In the genomic region with DNA sequence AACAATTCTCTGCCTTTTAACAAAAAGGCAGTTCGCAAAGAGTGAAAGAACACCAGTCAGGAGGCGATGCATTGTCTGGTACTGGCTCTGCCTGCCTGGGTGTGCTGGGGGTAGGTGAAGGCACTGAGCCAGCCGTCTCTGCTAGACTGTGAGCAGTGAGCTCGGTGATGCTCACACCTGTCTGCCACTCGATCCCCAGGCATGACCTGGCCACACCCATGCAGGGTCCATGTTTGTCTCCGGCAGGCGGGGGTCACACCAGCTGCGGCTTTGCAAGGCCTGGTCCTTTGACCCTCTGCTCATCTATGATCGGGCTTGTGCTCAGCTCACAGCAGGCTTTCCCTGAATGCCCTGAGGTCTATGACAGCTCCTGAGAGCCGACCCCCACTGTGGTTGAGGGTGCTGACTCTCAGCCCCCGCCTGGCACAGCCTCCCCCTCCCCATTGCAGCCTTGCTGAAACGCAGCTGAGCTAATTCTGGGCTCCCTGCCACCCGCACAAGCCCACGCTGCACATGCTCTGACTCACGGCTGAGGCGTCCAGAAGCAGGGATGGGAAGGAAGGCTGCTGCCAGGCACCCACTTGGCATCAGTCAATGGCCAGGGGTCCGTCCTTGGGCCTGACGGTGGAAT, we compare ENCODE assay signal across 9 cellular contexts. TPM values are rescaled to one million over a fixed set of nuclear protein-coding genes. Genes with fewer than 3 reads are reported as not detected.
DNase-seq lines count a peak whose midpoint lies in the region; ATAC-seq and TF ChIP-seq lines count a peak whose summit lies in the region.
"Had no signal": no experiment of that assay in that cellular context is flagged by ENCODE, and none has a peak within 500 bp of the region (broad histone marks: within the 10 kb centered on the region; RNA-seq: fewer than 3 reads in every experiment).

No MANE protein-coding gene starts in this region.

- no peak overlapping the region for H3K27ac Mint-ChIP-seq in T-helper 17 cell
- H3K27ac Mint-ChIP-seq in activated CD4-positive, alpha-beta T cell treated with anti-CD3 and anti-CD28 coated beads, Interleukin-2, amount 10 ng/mL, durations not matched to agents 24 days and 14 days = no peak overlapping the region

- peaks cover 7% of the 10 kb centered on the region for H3K4me1 ChIP-seq in testis

- H3K4me3 ChIP-seq in testis = no peak overlapping the region

- TF ChIP-seq CTCF in testis (IDR thresholded peaks at IDR 0.05) = no peak

- H3K36me3 Mint-ChIP-seq in T-helper 17 cell (ENCODE audit: low read depth) = no peaks in the 10 kb centered on the region
- no peaks in the 10 kb centered on the region for H3K36me3 Mint-ChIP-seq in activated CD4-positive, alpha-beta T cell treated with anti-CD3 and anti-CD28 coated beads, Interleukin-2, amount 10 ng/mL, durations not matched to agents 24 days and 14 days (ENCODE audit: low read depth)

- WGBS in testis, 2 donors = 50 to 68% methylated on average over 10 to 18 of the region's 18 CpGs

- H3K27ac ChIP-seq in testis = no peak overlapping the region
- H3K27ac ChIP-seq: C4-2B had no signal

- peak; percentile 54 for DNase-seq in activated CD8-positive, alpha-beta memory T cell treated with anti-CD3 and anti-CD28 coated beads for 24 hours
- no peak for DNase-seq in activated CD8-positive, alpha-beta memory T cell treated with anti-CD3 and anti-CD28 coated beads, Interleukin-2, amount 50 U/mL, for 4 hours
- no peak for DNase-seq in T-helper 17 cell
- DNase-seq in cardiac septum (ENCODE audit: low spot score) = peak; percentile 82
- peak; percentile 79 for DNase-seq in testis
- no peak for DNase-seq in activated CD4-positive, alpha-beta T cell treated with anti-CD3 and anti-CD28 coated beads, Interleukin-2, amount 10 ng/mL, durations not matched to agents 24 days and 14 days

- TF ChIP-seq POLR2A in testis (IDR thresholded peaks at IDR 0.05) = no peak

- H3K36me3 ChIP-seq in testis (ENCODE audit: low read depth, missing control alignments) = no peaks in the 10 kb centered on the region

- H3K27me3 ChIP-seq in testis = no peaks in the 10 kb centered on the region

- no peaks in the 10 kb centered on the region for H3K9me3 ChIP-seq in T-helper 17 cell (ENCODE audit: control insufficient read depth, low read length, poor library complexity, severe bottlenecking)
- H3K9me3 ChIP-seq in testis = no peaks in the 10 kb centered on the region

- intact Hi-C loops in cardiac septum (cut with DNase I) = no loop called here
- intact Hi-C loops in testis (cut with DNase I; ENCODE audit: low total_unique reads) = no loop called here
- intact Hi-C loops in activated CD4-positive, alpha-beta T cell treated with anti-CD3 and anti-CD28 coated beads, Interleukin-2, amount 10 ng/mL, durations not matched to agents 24 days and 14 days (cut with micrococcal nuclease) = no loop called here

- H3K9me3 Mint-ChIP-seq in activated CD4-positive, alpha-beta T cell treated with anti-CD3 and anti-CD28 coated beads, Interleukin-2, amount 10 ng/mL, durations not matched to agents 24 days and 14 days = no peaks in the 10 kb centered on the region

- peaks cover 75% of the 10 kb centered on the region for H3K27me3 Mint-ChIP-seq in T-helper 17 cell
- H3K27me3 Mint-ChIP-seq in activated CD4-positive, alpha-beta T cell treated with anti-CD3 and anti-CD28 coated beads, Interleukin-2, amount 10 ng/mL, durations not matched to agents 24 days and 14 days = peaks cover 33% of the 10 kb centered on the region

- H3K4me1 Mint-ChIP-seq in T-helper 17 cell = peaks cover 50% of the 10 kb centered on the region
- peaks cover 20% of the 10 kb centered on the region for H3K4me1 Mint-ChIP-seq in activated CD4-positive, alpha-beta T cell treated with anti-CD3 and anti-CD28 coated beads, Interleukin-2, amount 10 ng/mL, durations not matched to agents 24 days and 14 days

- peak overlapping the region; percentile 47 for H3K4me3 Mint-ChIP-seq in T-helper 17 cell
- H3K4me3 Mint-ChIP-seq in activated CD4-positive, alpha-beta T cell treated with anti-CD3 and anti-CD28 coated beads, Interleukin-2, amount 10 ng/mL, durations not matched to agents 24 days and 14 days = no peak overlapping the region

- ATAC-seq in T-helper 17 cell (peak; percentile 10), GM19395 (IDR thresholded peaks at IDR 0.05; ENCODE audit: unreplicated experiment) (no peak), GM18517 (IDR thresholded peaks at IDR 0.05; ENCODE audit: unreplicated experiment) (no peak)

RNA-seq across cellular contexts. Expression of a gene that starts 23.7 kb away (rescaled TPM):
- under 1 TPM; 0.29 to 0.55 TPM for total RNA-seq in T-helper 17 cell
- 3.3 TPM for total RNA-seq in cardiac septum
- total RNA-seq in testis = 10 to 100 TPM; 29.1 to 30.4 TPM
- 8.4 TPM for polyA plus RNA-seq in testis (ENCODE audit: insufficient read depth, low read depth, low replicate concordance)
- total RNA-seq in activated CD4-positive, alpha-beta T cell treated with anti-CD3 and anti-CD28 coated beads, Interleukin-2, amount 10 ng/mL, durations not matched to agents 24 days and 14 days = 0.07 and 0.12 TPM in 2 replicates

Comparison
In these comparisons a context has a peak if more than half of its experiments do, and no peak if none do; other contexts are left out.
1. DNase-seq: peak in activated CD8-positive, alpha-beta memory T cell treated with anti-CD3 and anti-CD28 coated beads for 24 hours (single experiment), cardiac septum (single experiment) and testis (single experiment); none in activated CD8-positive, alpha-beta memory T cell treated with anti-CD3 and anti-CD28 coated beads, Interleukin-2, amount 50 U/mL, for 4 hours (single experiment), T-helper 17 cell (0 of 3) and activated CD4-positive, alpha-beta T cell treated with anti-CD3 and anti-CD28 coated beads, Interleukin-2, amount 10 ng/mL, durations not matched to agents 24 days and 14 days (single experiment).